ENCODE assay signal across 8 cellular contexts in genomic region chr12:56635539-56636117, GRCh38. TPM values are rescaled to one million over a fixed set of nuclear protein-coding genes. Genes with fewer than 3 reads are reported as not detected.
A peak's percentile ranks its signal among the peaks of the same experiment; 100 is the strongest.
DNase-seq lines count a peak whose midpoint lies in the region; ATAC-seq and TF ChIP-seq lines count a peak whose summit lies in the region.

No MANE protein-coding gene starts in this region.

- peak overlapping the region; percentile 90 for H3K27ac Mint-ChIP-seq in MCF 10A (ENCODE audit: low read depth, unreplicated experiment)

- H3K27me3 ChIP-seq in BE2C (no peaks in the 10 kb centered on the region), MM.1S (replicated peaks; ENCODE audit: insufficient read depth, low read length) (no peaks in the 10 kb centered on the region), aorta (ENCODE audit: control insufficient read depth in 1 of 2, insufficient read depth in 2 of 2, low read length in 1 of 2) (no peaks in the 10 kb centered on the region)

- H2AFZ ChIP-seq in MM.1S (ENCODE audit: low read length), result peak overlapping the region; percentile 39

- no peak for TF ChIP-seq CTCF in BE2C (IDR thresholded peaks at IDR 0.05; ENCODE audit: low read depth, low read length)
- no peak for TF ChIP-seq CTCF in MM.1S (IDR thresholded peaks at IDR 0.05; ENCODE audit: low read length)
- no peak for TF ChIP-seq CTCF in MCF 10A (IDR thresholded peaks at IDR 0.05; ENCODE audit: unreplicated experiment)

- no peak for ATAC-seq in aorta (ENCODE audit: low FRiP score)
- no peak for ATAC-seq in HG02623 (IDR thresholded peaks at IDR 0.05; ENCODE audit: unreplicated experiment)

- WGBS in mesodermal cell (ENCODE audit: insufficient coverage in 2 of 2), 2 experiments, result 0 to 6% methylated on average over 7 to 8 of the region's 11 CpGs
- 1% methylated on average over 11 of the region's 11 CpGs for WGBS in aorta, 2 donors

- DNase-seq in BE2C (no peak), MM.1S (peak; percentile 20), MCF 10A (ENCODE audit: unreplicated experiment) (no peak), aorta (no peak), AG08396 (ENCODE audit: low spot score) (no peak), NCI-H748 (lab: John Stamatoyannopoulos, UW; ENCODE audit: unreplicated experiment) (no peak)

- H3K36me3 Mint-ChIP-seq in MCF 10A (ENCODE audit: insufficient read depth, unreplicated experiment), result peaks cover 40% of the 10 kb centered on the region

- peaks cover 50% of the 10 kb centered on the region for H3K4me1 Mint-ChIP-seq in MCF 10A (ENCODE audit: insufficient read depth, unreplicated experiment)

- intact Hi-C loops in MCF 10A (cut with micrococcal nuclease) (loop anchor here (1.0 to 5.0 kb wide), 4 partner anchors 41 to 352 kb away; partner anchors contain the start of gene NACA), aorta (cut with DNase I) (no loop called here)

- H3K4me3 ChIP-seq in BE2C (ENCODE audit: low read depth, low read length), result peak overlapping the region; percentile 88
- peak overlapping the region; percentile 71 for H3K4me3 ChIP-seq in MM.1S (ENCODE audit: low read length)
- H3K4me3 ChIP-seq in mesodermal cell (ENCODE audit: extremely low read depth, insufficient read depth, low read length, poor library complexity, severe bottlenecking), result peak overlapping the region; percentile 65
- H3K4me3 ChIP-seq in aorta (ENCODE audit: low read length in 2 of 2), result peak overlapping the region; percentile 78 to 84

- H3K4me2 ChIP-seq in MM.1S (ENCODE audit: low read depth, low read length), result peak overlapping the region; percentile 97

- H3K4me1 ChIP-seq in BE2C (peaks cover 17% of the 10 kb centered on the region), MM.1S (ENCODE audit: low read length) (peaks cover 43% of the 10 kb centered on the region), mesodermal cell (ENCODE audit: control insufficient read depth, insufficient read depth, low read length, poor library complexity, severe bottlenecking) (peaks cover 33% of the 10 kb centered on the region), aorta (ENCODE audit: control insufficient read depth in 1 of 2, insufficient read depth in 2 of 2, low read length in 2 of 2) (peaks cover 0 to 4% of the 10 kb centered on the region in 2 donors)

- H3F3A ChIP-seq in MM.1S (ENCODE audit: insufficient read depth, low read length), result peaks cover 75% of the 10 kb centered on the region

- BruUV-seq in MCF 10A (replicated peaks; lab: Mats Ljungman, UMichigan), result no TSS peak

- H3K27me3 Mint-ChIP-seq in MCF 10A (ENCODE audit: insufficient read depth, unreplicated experiment), result no peaks in the 10 kb centered on the region

- peak overlapping the region; percentile 68 for H3K9ac ChIP-seq in MM.1S (ENCODE audit: low read length)

- POLR2A ChIA-PET in MCF 10A (lab: Yijun Ruan, JAX), result interaction anchor here (0.6 to 9.3 kb wide), 37 partner anchors 7 to 519 kb away, joined by 3 to 181 read pairs (median 4); partner anchors contain the start of genes ATP5F1B, MYL6, NACA and PRIM1

- no peaks in the 10 kb centered on the region for H3K9me2 ChIP-seq in MM.1S (replicated peaks; ENCODE audit: insufficient read depth, low read length)

- H4K20me1 ChIP-seq in MM.1S (ENCODE audit: insufficient read depth, low read length), result 0 out of 2 replicates have a peak, but pooled peaks cover 10% of the 10 kb centered on the region

- H3K9me3 ChIP-seq in BE2C (no peaks in the 10 kb centered on the region), MM.1S (replicated peaks; ENCODE audit: insufficient read depth, low read length) (no peaks in the 10 kb centered on the region), mesodermal cell (ENCODE audit: control insufficient read depth, low read length) (no peaks in the 10 kb centered on the region), aorta (ENCODE audit: control insufficient read depth, low read length) (no peaks in the 10 kb centered on the region)

- peaks cover 33% of the 10 kb centered on the region for H3K36me3 ChIP-seq in BE2C
- H3K36me3 ChIP-seq in MM.1S (replicated peaks; ENCODE audit: insufficient read depth, low read length), result peaks cover 13% of the 10 kb centered on the region; the same call in 1 of the 2 replicates
- peaks cover 32% of the 10 kb centered on the region for H3K36me3 ChIP-seq in mesodermal cell (ENCODE audit: control insufficient read depth, insufficient read depth, low read length)
- H3K36me3 ChIP-seq in aorta (ENCODE audit: control insufficient read depth in 1 of 2, insufficient read depth in 2 of 2, low read length in 1 of 2), result peaks cover 0 to 7% of the 10 kb centered on the region in 2 donors

- H3K27ac ChIP-seq in MM.1S (ENCODE audit: low read length) (peak overlapping the region; percentile 75), mesodermal cell (ENCODE audit: low read depth, low read length, severe bottlenecking) (peak overlapping the region; percentile 90), aorta (ENCODE audit: low read depth in 1 of 2, low read length in 2 of 2) (peak overlapping the region in 1 of 2 donors; percentile 42)

- peak overlapping the region; percentile 95 for H3K4me3 Mint-ChIP-seq in MCF 10A (ENCODE audit: unreplicated experiment)

- H3K79me2 ChIP-seq in MM.1S (ENCODE audit: low read length), result peaks cover 83% of the 10 kb centered on the region

- no peaks in the 10 kb centered on the region for H3K9me3 Mint-ChIP-seq in MCF 10A (ENCODE audit: unreplicated experiment)

- CTCF ChIA-PET in MCF 10A (lab: Yijun Ruan, JAX), result interaction anchor here (0.5 to 3.0 kb wide), 31 partner anchors 9 to 152 kb away, joined by 3 to 45 read pairs (median 8); partner anchors contain the start of genes ATP5F1B and RBMS2

RNA-seq across cellular contexts. Expression of gene BAZ2A, which starts 5.5 kb away (rescaled TPM):
- 126 TPM for polyA plus RNA-seq in BE2C (2012; ENCODE audit: insufficient read depth, insufficient read length, low read depth)
- total RNA-seq in MCF 10A (2022) (87.3 and 101 TPM in 2 replicates), aorta (100 to 1,000 TPM in 1 of 2 donors, 10 to 100 TPM in 1; 89.3 to 130 TPM)
- polyA plus RNA-seq in mesodermal cell (2013, experiment 1 of 2), result 127 TPM
- polyA plus RNA-seq in mesodermal cell (2013, experiment 2 of 2), result 95.9 TPM
- 10 to 100 TPM; 15.2 to 35.2 TPM for polyA plus RNA-seq in aorta

RNA-seq across cellular contexts. Expression of gene ATP5F1B, which starts 10.2 kb away (rescaled TPM):
- 2,479 TPM for polyA plus RNA-seq in BE2C (2012; ENCODE audit: insufficient read depth, insufficient read length, low read depth)
- total RNA-seq in MCF 10A (2022) (719 and 909 TPM in 2 replicates), aorta (100 to 1,000 TPM; 216 to 262 TPM)
- 803 TPM for polyA plus RNA-seq in mesodermal cell (2013, experiment 1 of 2)
- 755 TPM for polyA plus RNA-seq in mesodermal cell (2013, experiment 2 of 2)
- polyA plus RNA-seq in aorta, result 100 to 1,000 TPM; 289 to 327 TPM

RNA-seq across cellular contexts. Expression of gene PTGES3, which starts 52.5 kb away (rescaled TPM):
- polyA plus RNA-seq in BE2C (2012; ENCODE audit: insufficient read depth, insufficient read length, low read depth), result 219 TPM
- total RNA-seq in MCF 10A (2022) (212 and 228 TPM in 2 replicates), aorta (100 to 1,000 TPM; 148 to 153 TPM)
- 279 TPM for polyA plus RNA-seq in mesodermal cell (2013, experiment 1 of 2)
- polyA plus RNA-seq in mesodermal cell (2013, experiment 2 of 2), result 307 TPM
- 100 to 1,000 TPM; 142 to 221 TPM for polyA plus RNA-seq in aorta
